ENCODE assay signal across 12 cellular contexts in the genomic region with DNA sequence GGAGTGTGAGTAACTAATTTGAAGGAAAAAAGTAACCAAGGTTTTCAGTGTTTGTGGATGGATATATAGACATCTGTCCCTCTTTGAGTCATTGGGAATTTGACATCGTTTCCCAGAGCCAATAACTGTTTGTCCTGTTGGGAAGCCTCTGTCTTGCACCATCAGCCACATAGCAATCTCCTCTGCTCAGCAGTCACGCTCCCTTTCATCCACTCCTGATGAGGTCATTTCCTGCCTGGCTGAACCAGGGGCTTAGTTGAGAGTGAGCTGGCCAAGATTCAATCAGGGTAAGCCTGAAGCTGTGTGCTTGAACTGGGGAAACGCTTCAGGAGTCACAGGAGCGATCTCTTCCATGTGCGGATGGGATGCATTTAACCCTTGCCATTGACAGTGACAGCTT.
A peak's percentile ranks its signal among the peaks of the same experiment; 100 is the strongest.
DNase-seq lines count a peak whose midpoint lies in the region; ATAC-seq and TF ChIP-seq lines count a peak whose summit lies in the region.
"Had no signal": no experiment of that assay in that cellular context is flagged by ENCODE, and none has a peak within 500 bp of the region (broad histone marks: within the 10 kb centered on the region; RNA-seq: fewer than 3 reads in every experiment).

No MANE protein-coding gene starts in this region.

- no peak overlapping the region for H3K4me3 Mint-ChIP-seq in chondrocyte (ENCODE audit: unreplicated experiment)
- H3K4me3 Mint-ChIP-seq: activated T-helper 17 cell treated with anti-CD3 and anti-CD28 coated beads, Interleukin-2, amount 50 U/mL, for 72 hours; GM23338 had no signal

- H3K4me1 Mint-ChIP-seq in chondrocyte (ENCODE audit: low read depth) = peaks cover 6% of the 10 kb centered on the region
- H3K4me1 Mint-ChIP-seq: activated T-helper 17 cell treated with anti-CD3 and anti-CD28 coated beads, Interleukin-2, amount 50 U/mL, for 72 hours; GM23338 had no signal

- H3K9me3 ChIP-seq in spleen (peaks cover 0 to 14% (median 12%) of the 10 kb centered on the region in 8 donors), right cardiac atrium (ENCODE audit: control insufficient read depth, low read length) (peaks cover 2% of the 10 kb centered on the region)

- H3K27ac Mint-ChIP-seq in chondrocyte (ENCODE audit: unreplicated experiment) = peak overlapping the region; percentile 53
- H3K27ac Mint-ChIP-seq: activated T-helper 17 cell treated with anti-CD3 and anti-CD28 coated beads, Interleukin-2, amount 50 U/mL, for 72 hours; GM23338 had no signal

- no peaks in the 10 kb centered on the region for H3K4me1 ChIP-seq in spleen
- H3K4me1 ChIP-seq in right cardiac atrium (ENCODE audit: control insufficient read depth, insufficient read depth, low read length) = no peaks in the 10 kb centered on the region

- intact Hi-C loops in spleen (cut with DNase I; ENCODE audit: low total_unique reads) (no loop called here), right cardiac atrium (cut with DNase I) (no loop called here)

- H3K27me3 ChIP-seq in spleen (replicated peaks in 1 of 7) = peaks cover 0 to 16% (median 0%) of the 10 kb centered on the region in 7 donors
- no peaks in the 10 kb centered on the region for H3K27me3 ChIP-seq in right cardiac atrium (ENCODE audit: control insufficient read depth, insufficient read depth)

- WGBS in spleen, 5 donors = 29 to 41% (median 34%) methylated on average over 5 of the region's 5 CpGs
- WGBS in right cardiac atrium = 22% methylated on average over 5 of the region's 5 CpGs

- ATAC-seq in right cardiac atrium = no peak
- ATAC-seq: activated T-helper 17 cell treated with anti-CD3 and anti-CD28 coated beads, Interleukin-2, amount 50 U/mL, for 72 hours; GM23338 had no signal

- peaks cover 5% of the 10 kb centered on the region for H3K27me3 Mint-ChIP-seq in chondrocyte (ENCODE audit: low read depth)
- H3K27me3 Mint-ChIP-seq: activated T-helper 17 cell treated with anti-CD3 and anti-CD28 coated beads, Interleukin-2, amount 50 U/mL, for 72 hours had no signal

- DNase-seq in AG10803 (ENCODE audit: low read depth) = peak; percentile 95
- peak; percentile 98 for DNase-seq in M059J (ENCODE audit: low read depth)
- DNase-seq in chondrocyte (ENCODE audit: low spot score) = no peak
- DNase-seq in lung microvascular endothelial cell (ENCODE audit: low read depth in 2 of 2) = peak; percentile 3 to 51
- DNase-seq in activated CD8-positive, alpha-beta memory T cell treated with anti-CD3 and anti-CD28 coated beads, Interleukin-2, amount 50 U/mL, for 48 hours = no peak
- DNase-seq in spleen = no peak
- DNase-seq in stimulated activated CD4-positive, alpha-beta T cell treated with anti-CD3 and anti-CD28 coated beads, Interleukin-2, amount 100 ng/mL, for 48 hours = no peak
- no peak for DNase-seq in right cardiac atrium
- DNase-seq: NCI-H446 treated with DMSO at 0.1 percent for 48 hours, substantia nigra had no signal

- H3K36me3 Mint-ChIP-seq in chondrocyte (ENCODE audit: low read depth) = no peaks in the 10 kb centered on the region

- no peaks in the 10 kb centered on the region for H3K36me3 ChIP-seq in spleen

- TF ChIP-seq CTCF in AG10803 (conservative IDR thresholded peaks at IDR 0.05; ENCODE audit: low read length) (no peak), chondrocyte (IDR thresholded peaks at IDR 0.05) (no peak), spleen (IDR thresholded peaks at IDR 0.05 in 8 of 11, conservative IDR thresholded peaks at IDR 0.05 in 3 of 11) (no peak)

- no peak overlapping the region for H3K4me3 ChIP-seq in AG10803 (ENCODE audit: low read length)
- no peak overlapping the region for H3K4me3 ChIP-seq in spleen
- no peak overlapping the region for H3K4me3 ChIP-seq in right cardiac atrium (ENCODE audit: low read length)
- H3K4me3 ChIP-seq: GM23338 had no signal

- H3K27ac ChIP-seq in spleen = no peak overlapping the region
- H3K27ac ChIP-seq in right cardiac atrium (ENCODE audit: low read length) = no peak overlapping the region

- peaks cover 15% of the 10 kb centered on the region for H3K9me3 Mint-ChIP-seq in chondrocyte (ENCODE audit: low read depth)
- H3K9me3 Mint-ChIP-seq: activated T-helper 17 cell treated with anti-CD3 and anti-CD28 coated beads, Interleukin-2, amount 50 U/mL, for 72 hours had no signal

- no peak for TF ChIP-seq POLR2A in spleen (IDR thresholded peaks at IDR 0.05)

Comparison
In these comparisons a context has a peak if more than half of its experiments do, and no peak if none do; other contexts are left out.
1. DNase-seq: peak in AG10803 (single experiment), M059J (single experiment) and lung microvascular endothelial cell (2 of 2); none in chondrocyte (single experiment), activated CD8-positive, alpha-beta memory T cell treated with anti-CD3 and anti-CD28 coated beads, Interleukin-2, amount 50 U/mL, for 48 hours (single experiment), spleen (single experiment), stimulated activated CD4-positive, alpha-beta T cell treated with anti-CD3 and anti-CD28 coated beads, Interleukin-2, amount 100 ng/mL, for 48 hours (0 of 2) and right cardiac atrium (0 of 3).